Comparison of ENCODE assay signal across 23 cellular contexts in genomic region chr2:241891315-241891987, GRCh38. TPM values are rescaled to one million over a fixed set of nuclear protein-coding genes. Genes with fewer than 3 reads are reported as not detected.
A peak's percentile ranks its signal among the peaks of the same experiment; 100 is the strongest.
DNase-seq lines count a peak whose midpoint lies in the region; ATAC-seq and TF ChIP-seq lines count a peak whose summit lies in the region.
"Had no signal": no experiment of that assay in that cellular context is flagged by ENCODE, and none has a peak within 500 bp of the region (broad histone marks: within the 10 kb centered on the region; RNA-seq: fewer than 3 reads in every experiment).

No MANE protein-coding gene starts in this region.

- intact Hi-C loops in left ventricle myocardium superior (cut with micrococcal nuclease) (no loop called here), heart right ventricle (cut with DNase I) (no loop called here), lower lobe of right lung (cut with DNase I) (no loop called here)

- CTCF ChIA-PET in WTC11 (lab: Charles Lee) (interaction anchor here (0.5 kb wide), 1 partner anchor 194 kb away, joined by 3 read pairs; no protein-coding TSS in a partner anchor), GM10248 (lab: Yijun Ruan, JAX) (no interaction called here)

- H3K36me3 ChIP-seq in heart right ventricle (no peaks in the 10 kb centered on the region), lower lobe of right lung (no peaks in the 10 kb centered on the region), brain microvascular endothelial cell (replicated peaks) (no peaks in the 10 kb centered on the region)
- H3K36me3 ChIP-seq: right atrium auricular region had no signal

- H3K4me1 ChIP-seq in heart right ventricle (no peaks in the 10 kb centered on the region), lower lobe of right lung (no peaks in the 10 kb centered on the region)

- H3K9me3 ChIP-seq in heart right ventricle = peaks cover 0 to 8% (median 0%) of the 10 kb centered on the region in 11 donors
- H3K9me3 ChIP-seq in lower lobe of right lung = no peaks in the 10 kb centered on the region
- H3K9me3 ChIP-seq: right atrium auricular region had no signal

- H3K4me1 Mint-ChIP-seq in WTC11 = peaks cover 19% of the 10 kb centered on the region

- peaks cover 14% of the 10 kb centered on the region for H3K9me3 Mint-ChIP-seq in WTC11
- H3K9me3 Mint-ChIP-seq: CD4-positive, alpha-beta T cell had no signal

- H3K27me3 ChIP-seq in heart right ventricle (no peaks in the 10 kb centered on the region), lower lobe of right lung (ENCODE audit: low read depth) (no peaks in the 10 kb centered on the region), brain microvascular endothelial cell (replicated peaks) (no peaks in the 10 kb centered on the region)
- H3K27me3 ChIP-seq: right atrium auricular region had no signal

- H3K4me3 ChIP-seq in heart right ventricle (no peak overlapping the region), lower lobe of right lung (no peak overlapping the region), brain microvascular endothelial cell (ENCODE audit: low read depth, low read length) (no peak overlapping the region)
- H3K4me3 ChIP-seq: K562, right atrium auricular region had no signal

- H3K27ac Mint-ChIP-seq in WTC11 = peak overlapping the region; percentile 79; the same call in 1 of the 2 replicates
- H3K27ac Mint-ChIP-seq: activated naive CD8-positive, alpha-beta T cell treated with anti-CD3 and anti-CD28 coated beads for 36 hours; activated T-helper 1 cell treated with anti-CD3 and anti-CD28 coated beads, Interleukin-12 subunit alpha, Interleukin-12 subunit beta, Interleukin-2, Interleukin-4 antibody, amounts not matched to agents 30 ng/mL and 10 ng/mL and 1 ng/mL, durations not matched to agents 14 hours and 24 hours and 36 hours; CD4-positive, alpha-beta T cell had no signal

- H3K27me3 Mint-ChIP-seq in WTC11 (ENCODE audit: low read depth) = no peaks in the 10 kb centered on the region; the same call in 1 of the 2 replicates
- H3K27me3 Mint-ChIP-seq: CD4-positive, alpha-beta T cell had no signal

- in situ Hi-C loops in brain microvascular endothelial cell (cut with HindIII; ENCODE audit: low pct_ligation_motif_present, low sequenced_read_pairs) = no loop called here

- POLR2A ChIA-PET in WTC11 (lab: Charles Lee) (interaction anchor here (0.6 kb wide), 1 partner anchor 8 kb away, joined by 3 read pairs; no protein-coding TSS in a partner anchor), GM10248 (lab: Yijun Ruan, JAX) (interaction anchor here (0.6 kb wide), 1 partner anchor 1068 kb away, joined by 5 read pairs; no protein-coding TSS in a partner anchor)

- no peak overlapping the region for H3K4me3 Mint-ChIP-seq in WTC11
- H3K4me3 Mint-ChIP-seq: activated naive CD8-positive, alpha-beta T cell treated with anti-CD3 and anti-CD28 coated beads for 36 hours; activated T-helper 1 cell treated with anti-CD3 and anti-CD28 coated beads, Interleukin-12 subunit alpha, Interleukin-12 subunit beta, Interleukin-2, Interleukin-4 antibody, amounts not matched to agents 30 ng/mL and 10 ng/mL and 1 ng/mL, durations not matched to agents 14 hours and 24 hours and 36 hours; CD4-positive, alpha-beta T cell had no signal

- 92 to 96% methylated on average over 27 of the region's 27 CpGs for WGBS in heart right ventricle, 2 donors

- no peak for TF ChIP-seq CTCF in heart right ventricle (IDR thresholded peaks at IDR 0.05)
- TF ChIP-seq CTCF in WTC11 (IDR thresholded peaks at IDR 0.05) = no peak
- no peak for TF ChIP-seq CTCF in lower lobe of right lung (IDR thresholded peaks at IDR 0.05)
- TF ChIP-seq CTCF in GM10248 (IDR thresholded peaks at IDR 0.05; ENCODE audit: control extremely low read depth, extremely low read depth, low read depth, missing control alignments) = no peak
- TF ChIP-seq CTCF in brain microvascular endothelial cell (IDR thresholded peaks at IDR 0.05; ENCODE audit: low read depth, low read length, missing control alignments) = no peak

- peaks cover 14% of the 10 kb centered on the region for H3K36me3 Mint-ChIP-seq in WTC11

- DNase-seq in left ventricle myocardium superior = peak; percentile 21
- DNase-seq in heart right ventricle = no peak
- DNase-seq in WTC11 (ENCODE audit: low spot score) = no peak
- DNase-seq in lower lobe of right lung = peak; percentile 29
- DNase-seq in GM10248 (ENCODE audit: extremely low spot score) = no peak
- no peak for DNase-seq in GM03348 (ENCODE audit: low spot score)
- DNase-seq in brain microvascular endothelial cell = no peak
- DNase-seq: activated CD4-positive, alpha-beta T cell treated with anti-CD3 and anti-CD28 coated beads for 1 hour; activated naive CD8-positive, alpha-beta T cell treated with anti-CD3 and anti-CD28 coated beads for 36 hours; CD4-positive, alpha-beta T cell; cortex of kidney; glutamatergic neuron; NCI-H2227 treated with DMSO at 0.1 percent for 48 hours; nucleus accumbens; RPMI8226; T-helper 9 cell had no signal

- ATAC-seq in left ventricle myocardium superior (no peak), heart right ventricle (no peak), WTC11 (no peak), lower lobe of right lung (no peak), GM18517 (IDR thresholded peaks at IDR 0.05; ENCODE audit: unreplicated experiment) (no peak)
- ATAC-seq: SK-N-SH treated with all-trans-retinoic acid at 6 μM for 48 hours had no signal

- H3K27ac ChIP-seq in heart right ventricle = no peak overlapping the region
- no peak overlapping the region for H3K27ac ChIP-seq in lower lobe of right lung
- H3K27ac ChIP-seq in brain microvascular endothelial cell = no peak overlapping the region
- H3K27ac ChIP-seq: right atrium auricular region had no signal

TF ChIP-seq in WTC11, 78 proteins besides CTCF, POLR2A, EP300 and RAD21:
- TF ChIP-seq AFF4 (CRISPR knock-in tag; IDR thresholded peaks at IDR 0.05; ENCODE audit: borderline replicate concordance) = no peak

RNA-seq across cellular contexts. Expression of gene RTP5, which starts 21.9 kb away (rescaled TPM):
- total RNA-seq in left ventricle myocardium superior (not detected), heart right ventricle (not detected), WTC11 (2021) (not detected in 3 replicates), lower lobe of right lung (not detected)
- under 1 TPM in 1 of 2 donors, not detected in 1; 0.15 TPM for polyA plus RNA-seq in heart right ventricle
- total RNA-seq: activated T-helper 1 cell treated with anti-CD3 and anti-CD28 coated beads, Interleukin-12 subunit alpha, Interleukin-12 subunit beta, Interleukin-2, Interleukin-4 antibody, amounts not matched to agents 30 ng/mL and 10 ng/mL and 1 ng/mL, durations not matched to agents 14 hours and 24 hours and 36 hours; H4; K562; lung microvascular endothelial cell; right atrium auricular region had no signal
- polyA plus RNA-seq: K562 had no signal

RNA-seq across cellular contexts. Expression of gene PDCD1, which starts 32.8 kb away (rescaled TPM):
- total RNA-seq in left ventricle myocardium superior = 1.4 TPM
- total RNA-seq in heart right ventricle = 10 to 100 TPM in 1 of 10 donors, 1 to 10 TPM in 9; 1.3 to 14.2 (median 2.8) TPM
- polyA plus RNA-seq in heart right ventricle = 1 to 10 TPM; 6.4 to 7.1 TPM
- total RNA-seq in WTC11 (2021) = 0.25 to 0.52 TPM (median 0.30 TPM) in 3 replicates
- 1.4 TPM for total RNA-seq in lower lobe of right lung
- total RNA-seq: H4, lung microvascular endothelial cell had no signal

Comparison
In these comparisons a context has a peak if more than half of its experiments do, and no peak if none do; other contexts are left out.
1. DNase-seq: peak in left ventricle myocardium superior (single experiment) and lower lobe of right lung (single experiment); none in heart right ventricle (0 of 2), WTC11 (single experiment), GM10248 (single experiment), GM03348 (single experiment) and brain microvascular endothelial cell (single experiment).